ENCODE assay signal across 8 cellular contexts in the genomic region with DNA sequence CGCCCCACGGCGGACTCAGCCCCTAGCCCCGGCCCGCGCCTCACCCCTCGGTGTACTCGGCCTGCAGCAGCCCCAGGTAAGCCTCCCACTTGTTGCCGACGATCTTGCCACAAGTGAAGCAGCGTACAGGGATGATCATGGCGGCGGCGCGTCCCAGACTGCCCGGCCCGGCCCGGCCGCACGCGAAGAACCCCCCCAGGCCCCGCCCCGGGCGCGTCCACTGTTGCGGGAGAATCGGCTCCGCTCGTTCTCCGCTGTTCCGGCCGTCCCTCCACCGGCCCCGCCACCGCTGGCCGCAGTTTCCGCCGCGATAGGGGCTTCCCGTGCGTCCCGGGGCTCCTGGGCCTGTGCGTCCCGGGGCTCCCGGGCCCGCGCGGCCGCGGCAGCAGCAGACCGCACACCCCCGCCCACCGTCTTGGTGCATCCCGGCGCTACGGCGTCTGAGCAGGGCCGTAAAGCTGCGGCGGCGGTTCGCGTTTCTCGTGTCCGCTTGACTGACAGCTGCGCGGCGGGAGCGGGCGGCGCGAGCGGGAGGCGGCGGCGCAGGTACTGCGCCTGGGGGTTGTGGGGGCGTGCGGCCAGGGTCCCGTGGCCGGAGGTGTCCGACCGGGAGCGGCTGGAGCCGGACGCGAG. TPM values are rescaled to one million over a fixed set of nuclear protein-coding genes. Genes with fewer than 3 reads are reported as not detected.
DNase-seq lines count a peak whose midpoint lies in the region; ATAC-seq and TF ChIP-seq lines count a peak whose summit lies in the region.

A gene (minus strand): TSS at position 160 of the 633 bp plus-strand sequence. CDS start 21 bp downstream, at position 139.
A gene with protein sequence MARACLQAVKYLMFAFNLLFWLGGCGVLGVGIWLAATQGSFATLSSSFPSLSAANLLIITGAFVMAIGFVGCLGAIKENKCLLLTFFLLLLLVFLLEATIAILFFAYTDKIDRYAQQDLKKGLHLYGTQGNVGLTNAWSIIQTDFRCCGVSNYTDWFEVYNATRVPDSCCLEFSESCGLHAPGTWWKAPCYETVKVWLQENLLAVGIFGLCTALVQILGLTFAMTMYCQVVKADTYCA (plus strand): TSS at position 483 of the 633 bp plus-strand sequence. CDS start 7,453 bp downstream, outside the sequence.

- intact Hi-C loops in activated naive CD4-positive, alpha-beta T cell treated with anti-CD3 and anti-CD28 coated beads for 36 hours (cut with micrococcal nuclease): loop anchor here (1.0 to 5.0 kb wide), 5 partner anchors 22 to 85 kb away; a partner anchor contains a TSS

- DNase-seq in EL (peak; percentile 87), Kasumi-1 (lab: John Stamatoyannopoulos, UW) (peak; percentile 82 to 89), SK-N-MC (ENCODE audit: low read depth, low spot score) (no peak)
- peak; percentile 88 for DNase-seq in activated naive CD4-positive, alpha-beta T cell treated with anti-CD3 and anti-CD28 coated beads for 36 hours

- no peaks in the 10 kb centered on the region for H3K9me3 ChIP-seq in SK-N-MC (ENCODE audit: low read depth, low read length)
- H3K9me3 ChIP-seq in gastroesophageal sphincter: no peaks in the 10 kb centered on the region
- H3K9me3 ChIP-seq in neutrophil: no peaks in the 10 kb centered on the region

- peak within 1 kb of the TSS; percentile 97 for H3K4me3 ChIP-seq in SK-N-MC
- peak within 1 kb of the TSS; percentile 91 to 100 for H3K4me3 ChIP-seq in gastroesophageal sphincter
- peak within 1 kb of the TSS; percentile 71 to 75 for H3K4me3 ChIP-seq in neutrophil (ENCODE audit: low read depth in 1 of 2, low read length in 1 of 2)

- peaks cover 27% of the 10 kb centered on the region for H3K4me1 Mint-ChIP-seq in activated naive CD4-positive, alpha-beta T cell treated with anti-CD3 and anti-CD28 coated beads for 36 hours (ENCODE audit: low read depth)

- no CpG with 5 or more reads among the region's 87 CpGs for WGBS in gastroesophageal sphincter (ENCODE audit: low coverage in 1 of 2), 2 donors

- H3K27me3 ChIP-seq in gastroesophageal sphincter (no peaks in the 10 kb centered on the region), neutrophil (peaks cover 48% of the 10 kb centered on the region)

- H3K9me3 Mint-ChIP-seq in activated naive CD4-positive, alpha-beta T cell treated with anti-CD3 and anti-CD28 coated beads for 36 hours: no peaks in the 10 kb centered on the region

- peaks cover 2% of the 10 kb centered on the region for H3K36me3 Mint-ChIP-seq in activated naive CD4-positive, alpha-beta T cell treated with anti-CD3 and anti-CD28 coated beads for 36 hours (ENCODE audit: low read depth)

- CTCF ChIA-PET in activated naive CD4-positive, alpha-beta T cell treated with anti-CD3 and anti-CD28 coated beads for 36 hours (lab: Charles Lee): no interaction called here

- H3K4me1 ChIP-seq in gastroesophageal sphincter: peaks cover 6 to 88% (median 25%) of the 10 kb centered on the region in 3 donors
- H3K4me1 ChIP-seq in neutrophil (ENCODE audit: control insufficient read depth in 1 of 2, insufficient read depth in 1 of 2, low read depth in 1 of 2, low read length in 1 of 2): peaks cover 29 to 42% of the 10 kb centered on the region in 2 experiments

- TF ChIP-seq EP300 in gastroesophageal sphincter (IDR thresholded peaks at IDR 0.05): no peak

- TF ChIP-seq POLR2A in gastroesophageal sphincter (IDR thresholded peaks at IDR 0.05): peak; percentile 84 to 87

- H3K27ac Mint-ChIP-seq in activated naive CD4-positive, alpha-beta T cell treated with anti-CD3 and anti-CD28 coated beads for 36 hours: peak within 1 kb of the TSS; percentile 75

- H3K36me3 ChIP-seq in SK-N-MC (ENCODE audit: insufficient read depth, low read length) (peaks cover 28% of the 10 kb centered on the region), gastroesophageal sphincter (peaks cover 0 to 39% of the 10 kb centered on the region in 2 donors), neutrophil (peaks cover 31% of the 10 kb centered on the region)

- peak within 1 kb of the TSS; percentile 84 for H3K4me3 Mint-ChIP-seq in activated naive CD4-positive, alpha-beta T cell treated with anti-CD3 and anti-CD28 coated beads for 36 hours

- peak within 1 kb of the TSS; percentile 95 for H3K9ac ChIP-seq in SK-N-MC (ENCODE audit: insufficient read length)

- peak in 3 of 4 experiments; percentile 12 to 28 (median 26) for TF ChIP-seq CTCF in gastroesophageal sphincter (IDR thresholded peaks at IDR 0.05)
- no peak for TF ChIP-seq CTCF in neutrophil (IDR thresholded peaks at IDR 0.05)
- TF ChIP-seq CTCF in subcutaneous adipose tissue (IDR thresholded peaks at IDR 0.05; ENCODE audit: low read depth): no peak

- H3K27ac ChIP-seq in SK-N-MC (peak within 1 kb of the TSS; percentile 96), gastroesophageal sphincter (peak within 1 kb of the TSS; percentile 79 to 98 (median 93)), neutrophil (peak within 1 kb of the TSS; percentile 93)

- ATAC-seq in GM21786 (IDR thresholded peaks at IDR 0.05; ENCODE audit: unreplicated experiment): peak; percentile 60
- peak; percentile 46 for ATAC-seq in gastroesophageal sphincter

- H3K27me3 Mint-ChIP-seq in activated naive CD4-positive, alpha-beta T cell treated with anti-CD3 and anti-CD28 coated beads for 36 hours (ENCODE audit: low read depth): no peaks in the 10 kb centered on the region

RNA-seq across cellular contexts. Expression of the first gene that starts in this region (rescaled TPM):
- 10 to 100 TPM; 68.1 to 68.2 TPM for total RNA-seq in activated naive CD4-positive, alpha-beta T cell treated with anti-CD3 and anti-CD28 coated beads for 36 hours
- 10 to 100 TPM; 65.5 to 86.0 (median 71.8) TPM for total RNA-seq in gastroesophageal sphincter
- total RNA-seq in subcutaneous adipose tissue: 100 to 1,000 TPM in 3 of 4 donors, 10 to 100 TPM in 1; 80.7 to 158 (median 117) TPM

RNA-seq across cellular contexts. Expression of the second gene that starts in this region (rescaled TPM):
- 1 to 10 TPM; 5.0 to 6.3 TPM for total RNA-seq in activated naive CD4-positive, alpha-beta T cell treated with anti-CD3 and anti-CD28 coated beads for 36 hours
- total RNA-seq in gastroesophageal sphincter: 100 to 1,000 TPM in 3 of 4 donors, 10 to 100 TPM in 1; 66.5 to 115 (median 112) TPM
- total RNA-seq in subcutaneous adipose tissue: 100 to 1,000 TPM in 3 of 4 donors, 10 to 100 TPM in 1; 67.0 to 219 (median 185) TPM

Comparison
In these comparisons a context has a peak if more than half of its experiments do, and no peak if none do; other contexts are left out.
1. RNA of the second gene that starts in this region (total RNA-seq): 67.0 to 219 TPM in subcutaneous adipose tissue and 66.5 to 115 TPM in gastroesophageal sphincter; 5.0 to 6.3 TPM in activated naive CD4-positive, alpha-beta T cell treated with anti-CD3 and anti-CD28 coated beads for 36 hours; every median in the first group is over 4 times any median in the second.
2. CTCF ChIP-seq: peak in gastroesophageal sphincter (3 of 4); none in neutrophil (single experiment) and subcutaneous adipose tissue (single experiment).
3. Peak in every context shown above with its lines, with median percentiles within 50 percentile points of each other: H3K27ac ChIP-seq and H3K4me3 ChIP-seq.